In the genomic region with DNA sequence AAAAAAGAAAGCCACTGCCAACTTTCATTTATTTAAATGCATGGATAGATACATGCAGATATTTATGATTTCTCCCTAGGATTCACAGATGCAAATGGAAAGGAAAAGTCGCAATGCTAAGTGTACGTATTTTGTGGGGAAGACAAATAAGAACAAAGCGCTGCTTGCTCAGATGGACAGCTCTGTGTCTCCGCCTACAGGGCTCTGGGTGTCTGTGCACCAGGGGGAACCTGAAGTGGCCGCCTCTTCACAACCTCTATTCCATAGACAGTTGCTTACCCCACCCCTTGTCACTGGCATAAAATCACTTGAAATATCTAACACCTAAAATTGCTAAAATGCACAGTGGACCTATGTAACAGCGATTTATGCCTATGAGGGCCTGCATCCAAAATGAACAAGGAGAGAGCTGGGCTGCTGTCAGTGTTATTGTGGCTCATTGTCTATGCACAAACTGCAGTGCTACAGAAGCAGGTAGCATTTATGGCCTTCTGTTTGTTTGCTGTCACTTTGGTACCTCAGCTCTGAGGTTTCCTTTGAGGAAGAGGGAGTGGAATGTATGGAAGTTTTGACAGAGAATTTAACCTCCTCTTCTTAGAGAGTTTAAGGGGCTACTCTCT, we compare ENCODE assay signal across 8 cellular contexts. TPM values are rescaled to one million over a fixed set of nuclear protein-coding genes. Genes with fewer than 3 reads are reported as not detected.
DNase-seq lines count a peak whose midpoint lies in the region; ATAC-seq and TF ChIP-seq lines count a peak whose summit lies in the region.

No MANE protein-coding gene starts in this region.

- CTCF ChIA-PET in AG04449 (lab: Yijun Ruan, JAX): interaction anchor here (1.3 to 2.0 kb wide), 3 partner anchors 11 to 561 kb away, joined by 5 to 7 read pairs (median 7); no protein-coding TSS in a partner anchor

- H3K9ac ChIP-seq in MM.1S (ENCODE audit: low read length): no peak overlapping the region

- no peaks in the 10 kb centered on the region for H3K9me2 ChIP-seq in MM.1S (replicated peaks; ENCODE audit: insufficient read depth, low read length)

- no peaks in the 10 kb centered on the region for H3K27me3 ChIP-seq in MM.1S (replicated peaks; ENCODE audit: insufficient read depth, low read length)
- H3K27me3 ChIP-seq in lower lobe of right lung (ENCODE audit: low read depth): no peaks in the 10 kb centered on the region

- H3K79me2 ChIP-seq in MM.1S (ENCODE audit: low read length): no peaks in the 10 kb centered on the region

- no peak for DNase-seq in AG04449 (ENCODE audit: low read depth, low spot score)
- peak; percentile 28 for DNase-seq in MM.1S
- peak in 3 of 4 experiments; percentile 3 to 11 (median 9) for DNase-seq in activated CD4-positive, CD25-positive, alpha-beta regulatory T cell (lab: John Stamatoyannopoulos, UW)
- peak; percentile 39 for DNase-seq in central memory CD4-positive, alpha-beta T cell
- DNase-seq in lower lobe of right lung: peak; percentile 43
- peak; percentile 27 for DNase-seq in stimulated activated naive CD4-positive, alpha-beta T cell treated with Interleukin-2 at 50 U/mL for 16 hours (lab: John Stamatoyannopoulos, UW)
- no peak for DNase-seq in DMS114 treated with DMSO at 0.1 percent for 48 hours (lab: John Stamatoyannopoulos, UW; ENCODE audit: unreplicated experiment)

- H3K9me3 ChIP-seq in MM.1S (replicated peaks; ENCODE audit: insufficient read depth, low read length): no peaks in the 10 kb centered on the region
- H3K9me3 ChIP-seq in lower lobe of right lung: no peaks in the 10 kb centered on the region

- no peaks in the 10 kb centered on the region for H4K20me1 ChIP-seq in MM.1S (ENCODE audit: insufficient read depth, low read length)

- TF ChIP-seq CTCF in AG04449 (IDR thresholded peaks at IDR 0.05; ENCODE audit: insufficient read depth, low read length, missing control alignments) (peak; percentile 65), GM12873 (IDR thresholded peaks at IDR 0.05; ENCODE audit: insufficient read depth, low read depth, low read length, missing control alignments) (peak; percentile 92), MM.1S (IDR thresholded peaks at IDR 0.05; ENCODE audit: low read length) (peak; percentile 59), lower lobe of right lung (IDR thresholded peaks at IDR 0.05) (peak; percentile 65)

- H3K36me3 ChIP-seq in MM.1S (replicated peaks; ENCODE audit: insufficient read depth, low read length) (no peaks in the 10 kb centered on the region), lower lobe of right lung (no peaks in the 10 kb centered on the region)

- H2AFZ ChIP-seq in MM.1S (ENCODE audit: low read length): 0 out of 2 replicates have a peak overlapping the region, but pooled peaks have one; percentile 23

- H3F3A ChIP-seq in MM.1S (ENCODE audit: insufficient read depth, low read length): no peaks in the 10 kb centered on the region

- peak; percentile 68 to 73 for ATAC-seq in lower lobe of right lung

- no peak overlapping the region for H3K27ac ChIP-seq in MM.1S (ENCODE audit: low read length)
- no peak overlapping the region for H3K27ac ChIP-seq in lower lobe of right lung

- H3K4me2 ChIP-seq in MM.1S (ENCODE audit: low read depth, low read length): no peak overlapping the region

- H3K4me1 ChIP-seq in MM.1S (ENCODE audit: low read length) (no peaks in the 10 kb centered on the region), lower lobe of right lung (no peaks in the 10 kb centered on the region)

- POLR2A ChIA-PET in AG04449 (lab: Yijun Ruan, JAX): no interaction called here

- intact Hi-C loops in lower lobe of right lung (cut with DNase I): no loop called here

- no peak overlapping the region for H3K4me3 ChIP-seq in AG04449 (ENCODE audit: low read depth, low read length)
- no peak overlapping the region for H3K4me3 ChIP-seq in MM.1S (ENCODE audit: low read length)
- H3K4me3 ChIP-seq in lower lobe of right lung: no peak overlapping the region

RNA-seq across cellular contexts. Expression of gene PAGE1, which starts 58.6 kb away (rescaled TPM):
- not detected for total RNA-seq in lower lobe of right lung

Comparison
In these comparisons a context has a peak if more than half of its experiments do, and no peak if none do; other contexts are left out.
1. DNase-seq: peak in MM.1S (single experiment), activated CD4-positive, CD25-positive, alpha-beta regulatory T cell (3 of 4), central memory CD4-positive, alpha-beta T cell (single experiment), lower lobe of right lung (single experiment) and stimulated activated naive CD4-positive, alpha-beta T cell treated with Interleukin-2 at 50 U/mL for 16 hours (single experiment); none in AG04449 (single experiment) and DMS114 treated with DMSO at 0.1 percent for 48 hours (single experiment).
2. Peak in every context shown above with its lines, with median percentiles within 50 percentile points of each other: CTCF ChIP-seq.